In the genomic region with DNA sequence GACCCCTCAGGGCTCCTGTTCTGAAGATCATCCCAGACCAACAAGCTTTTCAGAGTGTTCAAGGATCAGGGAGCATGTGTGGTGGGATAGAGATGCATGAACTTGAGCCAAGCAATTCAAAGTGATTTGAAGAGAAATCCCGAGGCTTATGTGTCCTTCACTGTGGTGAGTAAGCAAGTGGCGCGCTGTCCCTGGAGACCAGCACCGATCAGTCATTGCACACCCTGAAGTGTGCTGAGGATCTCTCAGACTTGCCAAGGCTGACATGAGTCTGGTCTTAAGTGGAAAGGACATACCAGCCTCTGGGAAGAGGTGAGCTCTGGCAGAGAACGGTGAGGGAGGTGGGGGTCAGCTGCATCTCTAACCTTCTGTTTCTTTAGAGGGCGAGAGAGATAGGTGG, we compare ENCODE assay signal across 29 cellular contexts. TPM values are rescaled to one million over a fixed set of nuclear protein-coding genes. Genes with fewer than 3 reads are reported as not detected.
"Had no signal": no experiment of that assay in that cellular context is flagged by ENCODE, and none has a peak within 500 bp of the region (broad histone marks: within the 10 kb centered on the region; RNA-seq: fewer than 3 reads in every experiment).

No MANE protein-coding gene starts in this region.

- H3K9me3 ChIP-seq: gastrocnemius medialis, mucosa of descending colon, neutrophil, prostate gland, sigmoid colon, spleen, testis, transverse colon, upper lobe of right lung, uterus had no signal

- H3K27ac Mint-ChIP-seq: endodermal cell; memory B cell; mesothelial cell of epicardium; naive B cell; natural killer cell treated with Interleukin-12 subunit alpha and Interleukin-12 subunit beta and Interleukin-15 and Interleukin-18, amount 100 ng/mL, for 72 hours; stimulated activated memory B cell treated with anti-CD40 and anti-IgM and Interleukin-4, amounts not matched to agents 10 μg/mL and 1 μg/mL and 100 μg/mL, for 72 hours had no signal

- H3K36me3 Mint-ChIP-seq: memory B cell; mesothelial cell of epicardium; naive B cell; natural killer cell treated with Interleukin-12 subunit alpha and Interleukin-12 subunit beta and Interleukin-15 and Interleukin-18, amount 100 ng/mL, for 72 hours; stimulated activated memory B cell treated with anti-CD40 and anti-IgM and Interleukin-4, amounts not matched to agents 10 μg/mL and 1 μg/mL and 100 μg/mL, for 72 hours had no signal

- H3K4me1 ChIP-seq: parathyroid adenoma, prostate gland, spleen, testis, upper lobe of right lung, uterus had no signal

- H3K79me2 ChIP-seq: parathyroid adenoma had no signal

- H2AFZ ChIP-seq: parathyroid adenoma had no signal

- H3K27me3 ChIP-seq: dorsolateral prefrontal cortex, gastrocnemius medialis, neutrophil, sigmoid colon, testis, transverse colon, uterus had no signal

- ATAC-seq: gastrocnemius medialis; left lobe of liver; mucosa of descending colon; right cardiac atrium; stimulated activated memory B cell treated with anti-CD40 and anti-IgM and Interleukin-4, amounts not matched to agents 10 μg/mL and 1 μg/mL and 100 μg/mL, for 72 hours; stimulated activated naive CD8-positive, alpha-beta T cell treated with anti-CD3 and anti-CD28 coated beads, Interleukin-15, Interleukin-2, amounts not matched to agents 100 U/mL and 50 U/mL, for 24 hours; upper lobe of right lung had no signal

- H3K4me1 Mint-ChIP-seq: endodermal cell; memory B cell; mesothelial cell of epicardium; naive B cell; neural crest cell; stimulated activated memory B cell treated with anti-CD40 and anti-IgM and Interleukin-4, amounts not matched to agents 10 μg/mL and 1 μg/mL and 100 μg/mL, for 72 hours had no signal

- H3K9me3 Mint-ChIP-seq: endodermal cell; memory B cell; mesothelial cell of epicardium; natural killer cell treated with Interleukin-12 subunit alpha and Interleukin-12 subunit beta and Interleukin-15 and Interleukin-18, amount 100 ng/mL, for 72 hours; neural crest cell; stimulated activated memory B cell treated with anti-CD40 and anti-IgM and Interleukin-4, amounts not matched to agents 10 μg/mL and 1 μg/mL and 100 μg/mL, for 72 hours had no signal

- H3K9ac ChIP-seq: parathyroid adenoma had no signal

- H3K4me3 ChIP-seq: dorsolateral prefrontal cortex, gastrocnemius medialis, lung, mucosa of descending colon, prostate gland, sigmoid colon, skin epidermis, spleen, testis, transverse colon, upper lobe of right lung, uterus had no signal

- H3K4me3 Mint-ChIP-seq: endodermal cell; memory B cell; mesothelial cell of epicardium; naive B cell; natural killer cell treated with Interleukin-12 subunit alpha and Interleukin-12 subunit beta and Interleukin-15 and Interleukin-18, amount 100 ng/mL, for 72 hours; neural crest cell; stimulated activated memory B cell treated with anti-CD40 and anti-IgM and Interleukin-4, amounts not matched to agents 10 μg/mL and 1 μg/mL and 100 μg/mL, for 72 hours had no signal

- DNase-seq: dorsolateral prefrontal cortex; effector CD8-positive, alpha-beta T cell; endodermal cell; gastrocnemius medialis; head of caudate nucleus; mucosa of descending colon; naive B cell; right cardiac atrium; sigmoid colon; spleen; stimulated activated CD4-positive, alpha-beta T cell treated with anti-CD3 and anti-CD28 coated beads, Interleukin-4, amount 100 ng/mL, for 4 hours; stimulated activated naive CD8-positive, alpha-beta T cell treated with anti-CD3 and anti-CD28 coated beads, Interleukin-15, Interleukin-2, amounts not matched to agents 100 U/mL and 50 U/mL, for 24 hours; substantia nigra; testis; transverse colon; upper lobe of right lung; uterus had no signal

- H3K27ac ChIP-seq: dorsolateral prefrontal cortex, epithelial cell of prostate, gastrocnemius medialis, neutrophil, parathyroid adenoma, prostate gland, sigmoid colon, skin epidermis, spleen, testis, transverse colon, upper lobe of right lung, uterus had no signal

- H3K36me3 ChIP-seq: gastrocnemius medialis, neutrophil, prostate gland, sigmoid colon, spleen, transverse colon, upper lobe of right lung, uterus had no signal

RNA-seq across cellular contexts. Expression of a gene that starts 43.8 kb away (rescaled TPM):
- total RNA-seq: natural killer cell treated with Interleukin-12 subunit alpha and Interleukin-12 subunit beta and Interleukin-15 and Interleukin-18, amount 100 ng/mL, for 72 hours had no signal
